Comparison of ENCODE assay signal across 16 cellular contexts in genomic region chr16:725463-726187, GRCh38. TPM values are rescaled to one million over a fixed set of nuclear protein-coding genes. Genes with fewer than 3 reads are reported as not detected.
A peak's percentile ranks its signal among the peaks of the same experiment; 100 is the strongest.
DNase-seq lines count a peak whose midpoint lies in the region; ATAC-seq and TF ChIP-seq lines count a peak whose summit lies in the region.
"Had no signal": no experiment of that assay in that cellular context is flagged by ENCODE, and none has a peak within 500 bp of the region (broad histone marks: within the 10 kb centered on the region; RNA-seq: fewer than 3 reads in every experiment).

No MANE protein-coding gene starts in this region.

- H3K27me3 ChIP-seq in CD4-positive, CD25-positive, alpha-beta regulatory T cell (ENCODE audit: control insufficient read depth, insufficient read depth, low read length): no peaks in the 10 kb centered on the region
- H3K27me3 ChIP-seq in HCT116 (ENCODE audit: insufficient read depth, low read length): no peaks in the 10 kb centered on the region

- H3K27ac Mint-ChIP-seq in CD4-positive, CD25-positive, alpha-beta regulatory T cell: no peak overlapping the region
- H3K27ac Mint-ChIP-seq in naive B cell: peak overlapping the region in 2 of 6 donors; percentile 53 to 59
- H3K27ac Mint-ChIP-seq: activated CD8-positive, alpha-beta memory T cell treated with anti-CD3 and anti-CD28 coated beads, Interleukin-2, amount 10 ng/mL, durations not matched to agents 7 days and 5 days; activated naive CD8-positive, alpha-beta T cell treated with anti-CD3 and anti-CD28 coated beads, Interleukin-2, amount 10 ng/mL, durations not matched to agents 7 days and 5 days had no signal

- no peak overlapping the region for H3K4me3 ChIP-seq in CD4-positive, CD25-positive, alpha-beta regulatory T cell (ENCODE audit: low read depth, low read length)
- peak overlapping the region; percentile 39 to 89 for H3K4me3 ChIP-seq in HCT116 (replicated peaks in 1 of 2; ENCODE audit: low read depth in 1 of 2, low read length in 2 of 2)

- no peaks in the 10 kb centered on the region for H3K9me2 ChIP-seq in HCT116 (ENCODE audit: insufficient read depth)
- H3K9me2 ChIP-seq: SK-N-SH had no signal

- peaks cover 43% of the 10 kb centered on the region for H3K4me1 ChIP-seq in CD4-positive, CD25-positive, alpha-beta regulatory T cell (ENCODE audit: control insufficient read depth, insufficient read depth, low read length, poor library complexity, severe bottlenecking)
- peaks cover 9 to 52% of the 10 kb centered on the region in 2 experiments for H3K4me1 ChIP-seq in HCT116 (ENCODE audit: control insufficient read depth in 1 of 2, insufficient read depth in 2 of 2, low read length in 2 of 2)

- peak overlapping the region; percentile 99 for H3K4me2 ChIP-seq in HCT116 (ENCODE audit: low read length)

- H3K27ac ChIP-seq in CD4-positive, CD25-positive, alpha-beta regulatory T cell (ENCODE audit: insufficient read depth, low read length, poor library complexity, severe bottlenecking): no peak overlapping the region
- peak overlapping the region; percentile 96 for H3K27ac ChIP-seq in HCT116 (ENCODE audit: low read depth, low read length)

- RAD21 ChIA-PET in HCT116 (lab: Charles Lee; ENCODE audit: low non-redundant PET in 1 of 2, low total read pairs in 2 of 2, uncharacterized antibody in 2 of 2, unreplicated experiment in 2 of 2): interaction anchor here in 1 of 2 experiments (0.5 kb wide), 1 partner anchor 12 kb away, joined by 4 read pairs; no protein-coding TSS in a partner anchor

- H3K79me2 ChIP-seq in HCT116 (ENCODE audit: insufficient read depth, low read length): peaks cover 26% of the 10 kb centered on the region; the same call in 1 of the 2 replicates

- H3K9me3 ChIP-seq in CD4-positive, CD25-positive, alpha-beta regulatory T cell (ENCODE audit: control insufficient read depth in 2 of 2, low read length in 2 of 2): no peaks in the 10 kb centered on the region
- H3K9me3 ChIP-seq in HCT116 (ENCODE audit: control insufficient read depth in 1 of 2, insufficient read depth in 1 of 2, low read depth in 1 of 2, low read length in 2 of 2): no peaks in the 10 kb centered on the region
- H3K9me3 ChIP-seq: SK-N-SH, upper lobe of left lung had no signal

- no peak overlapping the region for H2AFZ ChIP-seq in HCT116 (ENCODE audit: low read depth, low read length, poor library complexity, severe bottlenecking)

- intact Hi-C loops in HCT116 (cut with micrococcal nuclease): no loop called here

- H3K27me3 Mint-ChIP-seq in CD4-positive, CD25-positive, alpha-beta regulatory T cell: no peaks in the 10 kb centered on the region
- H3K27me3 Mint-ChIP-seq in naive B cell: no peaks in the 10 kb centered on the region
- H3K27me3 Mint-ChIP-seq: activated CD8-positive, alpha-beta memory T cell treated with anti-CD3 and anti-CD28 coated beads, Interleukin-2, amount 10 ng/mL, durations not matched to agents 7 days and 5 days; activated naive CD8-positive, alpha-beta T cell treated with anti-CD3 and anti-CD28 coated beads, Interleukin-2, amount 10 ng/mL, durations not matched to agents 7 days and 5 days had no signal

- DNase-seq in CD4-positive, CD25-positive, alpha-beta regulatory T cell: no peak
- no peak for DNase-seq in HCT116 (ENCODE audit: low read depth, low spot score)
- no peak for DNase-seq in naive B cell
- no peak for DNase-seq in NCI-H2227 treated with DMSO at 0.1 percent for 48 hours (lab: John Stamatoyannopoulos, UW)
- no peak for DNase-seq in dedifferentiated amniotic fluid mesenchymal stem cell (ENCODE audit: extremely low spot score)
- DNase-seq in cortex of kidney (lab: John Stamatoyannopoulos, UW): no peak
- DNase-seq: activated CD8-positive, alpha-beta memory T cell treated with anti-CD3 and anti-CD28 coated beads, Interleukin-2, amount 10 ng/mL, durations not matched to agents 7 days and 5 days; activated naive CD8-positive, alpha-beta T cell treated with anti-CD3 and anti-CD28 coated beads, Interleukin-2, amount 10 ng/mL, durations not matched to agents 7 days and 5 days; glutamatergic neuron; left cardiac atrium; NCI-H1930; NK-92 treated with Interleukin-12 subunit alpha and Interleukin-12 subunit beta, amount 100 ng/mL, for 24 hours; SK-N-SH had no signal

- peak overlapping the region; percentile 58 for H3K9ac ChIP-seq in HCT116 (ENCODE audit: low read length)
- H3K9ac ChIP-seq: SK-N-SH had no signal

- CTCF ChIA-PET in HCT116 (lab: Charles Lee): interaction anchor here (0.7 to 2.6 kb wide), 2 partner anchors 10 to 13 kb away, joined by 3 to 11 read pairs; no protein-coding TSS in a partner anchor

- no peak for TF ChIP-seq RAD21 in HCT116 (IDR thresholded peaks at IDR 0.05; ENCODE audit: low read depth)

- H3K4me1 Mint-ChIP-seq in CD4-positive, CD25-positive, alpha-beta regulatory T cell: peaks cover 0 to 23% (median 0%) of the 10 kb centered on the region in 4 donors
- peaks cover 0 to 5% (median 5%) of the 10 kb centered on the region in 3 donors for H3K4me1 Mint-ChIP-seq in naive B cell
- H3K4me1 Mint-ChIP-seq: activated naive CD8-positive, alpha-beta T cell treated with anti-CD3 and anti-CD28 coated beads, Interleukin-2, amount 10 ng/mL, durations not matched to agents 7 days and 5 days had no signal

- no peaks in the 10 kb centered on the region for H3K9me3 Mint-ChIP-seq in CD4-positive, CD25-positive, alpha-beta regulatory T cell
- H3K9me3 Mint-ChIP-seq in naive B cell: no peaks in the 10 kb centered on the region
- H3K9me3 Mint-ChIP-seq: activated naive CD8-positive, alpha-beta T cell treated with anti-CD3 and anti-CD28 coated beads, Interleukin-2, amount 10 ng/mL, durations not matched to agents 7 days and 5 days; CD14-positive monocyte had no signal

- H3K36me3 Mint-ChIP-seq in CD4-positive, CD25-positive, alpha-beta regulatory T cell: no peaks in the 10 kb centered on the region
- H3K36me3 Mint-ChIP-seq in naive B cell: no peaks in the 10 kb centered on the region
- H3K36me3 Mint-ChIP-seq: activated CD8-positive, alpha-beta memory T cell treated with anti-CD3 and anti-CD28 coated beads, Interleukin-2, amount 10 ng/mL, durations not matched to agents 7 days and 5 days; activated naive CD8-positive, alpha-beta T cell treated with anti-CD3 and anti-CD28 coated beads, Interleukin-2, amount 10 ng/mL, durations not matched to agents 7 days and 5 days had no signal

- TF ChIP-seq POLR2A in HCT116 (IDR thresholded peaks at IDR 0.05; ENCODE audit: borderline replicate concordance, extremely low read depth, insufficient read depth, insufficient read length): no peak
- TF ChIP-seq POLR2A in Raji (IDR thresholded peaks at IDR 0.05; ENCODE audit: insufficient read depth, low read depth, low read length): peak; percentile 7; the same call in 1 of the 2 replicates

- POLR2A ChIA-PET in HCT116 (lab: Charles Lee): interaction anchor here (0.6 to 3.5 kb wide), 3 partner anchors 10 to 35 kb away, joined by 3 to 20 read pairs (median 12); partner anchors contain the start of genes METRN and MSLN

- H3K4me3 Mint-ChIP-seq in CD4-positive, CD25-positive, alpha-beta regulatory T cell: peak overlapping the region; percentile 46 to 76 (median 66)
- peak overlapping the region in 6 of 8 donors; percentile 29 to 86 (median 72) for H3K4me3 Mint-ChIP-seq in naive B cell

- no peak for TF ChIP-seq CTCF in HCT116 (IDR thresholded peaks at IDR 0.05 in 2 of 3, conservative IDR thresholded peaks at IDR 0.05 in 1 of 3; ENCODE audit: borderline replicate concordance in 1 of 3, insufficient read depth in 1 of 3, low read depth in 2 of 3, low read length in 2 of 3)

- H3K36me3 ChIP-seq in CD4-positive, CD25-positive, alpha-beta regulatory T cell (ENCODE audit: control insufficient read depth, insufficient read depth, low read length): no peaks in the 10 kb centered on the region
- H3K36me3 ChIP-seq in HCT116 (ENCODE audit: control insufficient read depth in 1 of 2, insufficient read depth in 2 of 2, low read length in 2 of 2): no peaks in the 10 kb centered on the region

- no peak for ATAC-seq in CD4-positive, CD25-positive, alpha-beta regulatory T cell (ENCODE audit: low read depth in 2 of 2)
- ATAC-seq in HCT116 (no peak), naive B cell (ENCODE audit: low read depth in 2 of 2) (no peak)
- ATAC-seq: left cardiac atrium had no signal

- BruUV-seq in HCT116 (replicated peaks; lab: Mats Ljungman, UMichigan): no TSS peak

- no peaks in the 10 kb centered on the region for H4K20me1 ChIP-seq in HCT116 (ENCODE audit: insufficient read depth)

RNA-seq across cellular contexts. Expression of gene CCDC78, which starts 0.6 kb away (rescaled TPM):
- total RNA-seq in CD4-positive, CD25-positive, alpha-beta regulatory T cell: 2.5 TPM
- under 1 TPM; 0.37 to 0.70 (median 0.43) TPM for polyA plus RNA-seq in CD4-positive, CD25-positive, alpha-beta regulatory T cell
- total RNA-seq in HCT116 (2021; ENCODE audit: unreplicated experiment): 22.9 TPM
- polyA plus RNA-seq in HCT116 (2012): 6.8 and 7.7 TPM in 2 replicates
- under 1 TPM in 2 of 6 donors, not detected in 4; 0.41 to 0.95 TPM for polyA plus RNA-seq in naive B cell (ENCODE audit: low read depth in 6 of 6)
- polyA plus RNA-seq: CD14-positive monocyte had no signal

RNA-seq across cellular contexts. Expression of gene HAGHL, which starts 1.3 kb away (rescaled TPM):
- total RNA-seq in CD4-positive, CD25-positive, alpha-beta regulatory T cell: 15.6 TPM
- 1 to 10 TPM; 2.2 to 4.3 (median 3.2) TPM for polyA plus RNA-seq in CD4-positive, CD25-positive, alpha-beta regulatory T cell
- total RNA-seq in HCT116 (2021; ENCODE audit: unreplicated experiment): 74.8 TPM
- polyA plus RNA-seq in HCT116 (2012): 56.8 and 61.7 TPM in 2 replicates
- 1 to 10 TPM; 1.5 to 8.5 (median 2.9) TPM for polyA plus RNA-seq in naive B cell (ENCODE audit: low read depth in 6 of 6)

RNA-seq across cellular contexts. Expression of gene ANTKMT, which starts 4.7 kb away (rescaled TPM):
- 13.6 TPM for total RNA-seq in CD4-positive, CD25-positive, alpha-beta regulatory T cell
- 10 to 100 TPM; 60.3 to 85.9 (median 64.4) TPM for polyA plus RNA-seq in CD4-positive, CD25-positive, alpha-beta regulatory T cell
- total RNA-seq in HCT116 (2021; ENCODE audit: unreplicated experiment): 65.4 TPM
- polyA plus RNA-seq in HCT116 (2012): 27.5 and 33.3 TPM in 2 replicates
- 10 to 100 TPM; 21.5 to 62.0 (median 38.0) TPM for polyA plus RNA-seq in naive B cell (ENCODE audit: low read depth in 6 of 6)

RNA-seq across cellular contexts. Expression of gene METRN, which starts 10.7 kb away (rescaled TPM):
- 4.6 TPM for total RNA-seq in CD4-positive, CD25-positive, alpha-beta regulatory T cell
- 10 to 100 TPM; 14.3 to 24.1 (median 17.7) TPM for polyA plus RNA-seq in CD4-positive, CD25-positive, alpha-beta regulatory T cell
- total RNA-seq in HCT116 (2021; ENCODE audit: unreplicated experiment): 193 TPM
- polyA plus RNA-seq in HCT116 (2012): 121 and 125 TPM in 2 replicates
- 10 to 100 TPM in 1 of 6 donors, 1 to 10 TPM in 4, not detected in 1; 4.0 to 10.2 (median 6.2) TPM for polyA plus RNA-seq in naive B cell (ENCODE audit: low read depth in 6 of 6)

RNA-seq across cellular contexts. Expression of gene CIAO3, which starts 15.2 kb away (rescaled TPM):
- total RNA-seq in CD4-positive, CD25-positive, alpha-beta regulatory T cell: 42.6 TPM
- 10 to 100 TPM; 17.2 to 26.6 (median 19.7) TPM for polyA plus RNA-seq in CD4-positive, CD25-positive, alpha-beta regulatory T cell
- total RNA-seq in HCT116 (2021; ENCODE audit: unreplicated experiment): 32.8 TPM
- polyA plus RNA-seq in HCT116 (2012): 17.5 and 18.0 TPM in 2 replicates
- 10 to 100 TPM; 14.1 to 29.6 (median 20.5) TPM for polyA plus RNA-seq in naive B cell (ENCODE audit: low read depth in 6 of 6)
